1 cellular context compared by ENCODE assay signal in the genomic region with DNA sequence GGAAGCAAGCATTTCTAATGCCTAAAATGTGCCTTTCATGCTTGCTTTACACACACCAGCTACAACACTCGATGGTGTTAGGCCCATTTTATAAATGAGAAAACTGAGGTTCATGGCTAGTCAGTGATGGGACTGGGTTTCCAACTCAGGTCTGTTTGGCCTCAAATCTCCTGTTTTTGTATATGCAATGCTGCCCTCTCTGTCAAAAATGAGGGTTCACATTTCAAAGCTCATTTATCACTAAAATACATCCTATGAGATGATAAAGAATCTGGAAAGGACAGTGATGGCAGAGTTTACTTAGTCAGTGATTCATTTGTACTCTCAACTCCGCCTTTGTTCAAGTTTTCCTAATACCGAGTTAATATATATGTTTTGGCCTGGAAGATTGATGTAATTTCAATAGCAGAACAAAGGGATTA.
TF ChIP-seq lines count a peak whose summit lies in the region.

No MANE protein-coding gene starts in this region.

TF ChIP-seq in H1, 55 proteins besides CTCF, POLR2A, EP300 and RAD21:
- TF ChIP-seq SIRT6 (IDR thresholded peaks at IDR 0.05; ENCODE audit: low read length) (no peak), SP2 (IDR thresholded peaks at IDR 0.05; ENCODE audit: low read length) (no peak), CHD2 (IDR thresholded peaks at IDR 0.05; ENCODE audit: low read length) (no peak), BCL11A (IDR thresholded peaks at IDR 0.05; ENCODE audit: low read depth in 2 of 2, low read length in 2 of 2) (no peak), NRF1 (IDR thresholded peaks at IDR 0.05; ENCODE audit: low read depth, low read length) (no peak), ZNF274 (IDR thresholded peaks at IDR 0.05; ENCODE audit: borderline replicate concordance, extremely low read depth, low read length) (no peak), HDAC6 (IDR thresholded peaks at IDR 0.05; ENCODE audit: low read depth, low read length) (no peak), SRF (IDR thresholded peaks at IDR 0.05; ENCODE audit: low read depth, low read length) (no peak), TEAD4 (IDR thresholded peaks at IDR 0.05; ENCODE audit: low read depth, low read length) (no peak), SP1 (IDR thresholded peaks at IDR 0.05; ENCODE audit: low read depth, low read length) (no peak), SIX5 (IDR thresholded peaks at IDR 0.05; ENCODE audit: low read depth, low read length) (no peak), SUZ12 (IDR thresholded peaks at IDR 0.05; ENCODE audit: low read length) (no peak), RXRA (IDR thresholded peaks at IDR 0.05; ENCODE audit: insufficient read depth, low read depth, low read length) (no peak), CEBPB (IDR thresholded peaks at IDR 0.05; ENCODE audit: low read depth, low read length) (no peak)
- TF ChIP-seq, protein P1, sequence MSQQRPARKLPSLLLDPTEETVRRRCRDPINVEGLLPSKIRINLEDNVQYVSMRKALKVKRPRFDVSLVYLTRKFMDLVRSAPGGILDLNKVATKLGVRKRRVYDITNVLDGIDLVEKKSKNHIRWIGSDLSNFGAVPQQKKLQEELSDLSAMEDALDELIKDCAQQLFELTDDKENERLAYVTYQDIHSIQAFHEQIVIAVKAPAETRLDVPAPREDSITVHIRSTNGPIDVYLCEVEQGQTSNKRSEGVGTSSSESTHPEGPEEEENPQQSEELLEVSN (IDR thresholded peaks at IDR 0.05), result no peak
- TF ChIP-seq, protein P2, sequence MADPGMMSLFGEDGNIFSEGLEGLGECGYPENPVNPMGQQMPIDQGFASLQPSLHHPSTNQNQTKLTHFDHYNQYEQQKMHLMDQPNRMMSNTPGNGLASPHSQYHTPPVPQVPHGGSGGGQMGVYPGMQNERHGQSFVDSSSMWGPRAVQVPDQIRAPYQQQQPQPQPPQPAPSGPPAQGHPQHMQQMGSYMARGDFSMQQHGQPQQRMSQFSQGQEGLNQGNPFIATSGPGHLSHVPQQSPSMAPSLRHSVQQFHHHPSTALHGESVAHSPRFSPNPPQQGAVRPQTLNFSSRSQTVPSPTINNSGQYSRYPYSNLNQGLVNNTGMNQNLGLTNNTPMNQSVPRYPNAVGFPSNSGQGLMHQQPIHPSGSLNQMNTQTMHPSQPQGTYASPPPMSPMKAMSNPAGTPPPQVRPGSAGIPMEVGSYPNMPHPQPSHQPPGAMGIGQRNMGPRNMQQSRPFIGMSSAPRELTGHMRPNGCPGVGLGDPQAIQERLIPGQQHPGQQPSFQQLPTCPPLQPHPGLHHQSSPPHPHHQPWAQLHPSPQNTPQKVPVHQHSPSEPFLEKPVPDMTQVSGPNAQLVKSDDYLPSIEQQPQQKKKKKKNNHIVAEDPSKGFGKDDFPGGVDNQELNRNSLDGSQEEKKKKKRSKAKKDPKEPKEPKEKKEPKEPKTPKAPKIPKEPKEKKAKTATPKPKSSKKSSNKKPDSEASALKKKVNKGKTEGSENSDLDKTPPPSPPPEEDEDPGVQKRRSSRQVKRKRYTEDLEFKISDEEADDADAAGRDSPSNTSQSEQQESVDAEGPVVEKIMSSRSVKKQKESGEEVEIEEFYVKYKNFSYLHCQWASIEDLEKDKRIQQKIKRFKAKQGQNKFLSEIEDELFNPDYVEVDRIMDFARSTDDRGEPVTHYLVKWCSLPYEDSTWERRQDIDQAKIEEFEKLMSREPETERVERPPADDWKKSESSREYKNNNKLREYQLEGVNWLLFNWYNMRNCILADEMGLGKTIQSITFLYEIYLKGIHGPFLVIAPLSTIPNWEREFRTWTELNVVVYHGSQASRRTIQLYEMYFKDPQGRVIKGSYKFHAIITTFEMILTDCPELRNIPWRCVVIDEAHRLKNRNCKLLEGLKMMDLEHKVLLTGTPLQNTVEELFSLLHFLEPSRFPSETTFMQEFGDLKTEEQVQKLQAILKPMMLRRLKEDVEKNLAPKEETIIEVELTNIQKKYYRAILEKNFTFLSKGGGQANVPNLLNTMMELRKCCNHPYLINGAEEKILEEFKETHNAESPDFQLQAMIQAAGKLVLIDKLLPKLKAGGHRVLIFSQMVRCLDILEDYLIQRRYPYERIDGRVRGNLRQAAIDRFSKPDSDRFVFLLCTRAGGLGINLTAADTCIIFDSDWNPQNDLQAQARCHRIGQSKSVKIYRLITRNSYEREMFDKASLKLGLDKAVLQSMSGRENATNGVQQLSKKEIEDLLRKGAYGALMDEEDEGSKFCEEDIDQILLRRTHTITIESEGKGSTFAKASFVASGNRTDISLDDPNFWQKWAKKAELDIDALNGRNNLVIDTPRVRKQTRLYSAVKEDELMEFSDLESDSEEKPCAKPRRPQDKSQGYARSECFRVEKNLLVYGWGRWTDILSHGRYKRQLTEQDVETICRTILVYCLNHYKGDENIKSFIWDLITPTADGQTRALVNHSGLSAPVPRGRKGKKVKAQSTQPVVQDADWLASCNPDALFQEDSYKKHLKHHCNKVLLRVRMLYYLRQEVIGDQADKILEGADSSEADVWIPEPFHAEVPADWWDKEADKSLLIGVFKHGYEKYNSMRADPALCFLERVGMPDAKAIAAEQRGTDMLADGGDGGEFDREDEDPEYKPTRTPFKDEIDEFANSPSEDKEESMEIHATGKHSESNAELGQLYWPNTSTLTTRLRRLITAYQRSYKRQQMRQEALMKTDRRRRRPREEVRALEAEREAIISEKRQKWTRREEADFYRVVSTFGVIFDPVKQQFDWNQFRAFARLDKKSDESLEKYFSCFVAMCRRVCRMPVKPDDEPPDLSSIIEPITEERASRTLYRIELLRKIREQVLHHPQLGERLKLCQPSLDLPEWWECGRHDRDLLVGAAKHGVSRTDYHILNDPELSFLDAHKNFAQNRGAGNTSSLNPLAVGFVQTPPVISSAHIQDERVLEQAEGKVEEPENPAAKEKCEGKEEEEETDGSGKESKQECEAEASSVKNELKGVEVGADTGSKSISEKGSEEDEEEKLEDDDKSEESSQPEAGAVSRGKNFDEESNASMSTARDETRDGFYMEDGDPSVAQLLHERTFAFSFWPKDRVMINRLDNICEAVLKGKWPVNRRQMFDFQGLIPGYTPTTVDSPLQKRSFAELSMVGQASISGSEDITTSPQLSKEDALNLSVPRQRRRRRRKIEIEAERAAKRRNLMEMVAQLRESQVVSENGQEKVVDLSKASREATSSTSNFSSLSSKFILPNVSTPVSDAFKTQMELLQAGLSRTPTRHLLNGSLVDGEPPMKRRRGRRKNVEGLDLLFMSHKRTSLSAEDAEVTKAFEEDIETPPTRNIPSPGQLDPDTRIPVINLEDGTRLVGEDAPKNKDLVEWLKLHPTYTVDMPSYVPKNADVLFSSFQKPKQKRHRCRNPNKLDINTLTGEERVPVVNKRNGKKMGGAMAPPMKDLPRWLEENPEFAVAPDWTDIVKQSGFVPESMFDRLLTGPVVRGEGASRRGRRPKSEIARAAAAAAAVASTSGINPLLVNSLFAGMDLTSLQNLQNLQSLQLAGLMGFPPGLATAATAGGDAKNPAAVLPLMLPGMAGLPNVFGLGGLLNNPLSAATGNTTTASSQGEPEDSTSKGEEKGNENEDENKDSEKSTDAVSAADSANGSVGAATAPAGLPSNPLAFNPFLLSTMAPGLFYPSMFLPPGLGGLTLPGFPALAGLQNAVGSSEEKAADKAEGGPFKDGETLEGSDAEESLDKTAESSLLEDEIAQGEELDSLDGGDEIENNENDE (IDR thresholded peaks at IDR 0.05; ENCODE audit: insufficient replicate concordance, low read length), result no peak
